ENCODE assay signal across 19 cellular contexts in the genomic region with DNA sequence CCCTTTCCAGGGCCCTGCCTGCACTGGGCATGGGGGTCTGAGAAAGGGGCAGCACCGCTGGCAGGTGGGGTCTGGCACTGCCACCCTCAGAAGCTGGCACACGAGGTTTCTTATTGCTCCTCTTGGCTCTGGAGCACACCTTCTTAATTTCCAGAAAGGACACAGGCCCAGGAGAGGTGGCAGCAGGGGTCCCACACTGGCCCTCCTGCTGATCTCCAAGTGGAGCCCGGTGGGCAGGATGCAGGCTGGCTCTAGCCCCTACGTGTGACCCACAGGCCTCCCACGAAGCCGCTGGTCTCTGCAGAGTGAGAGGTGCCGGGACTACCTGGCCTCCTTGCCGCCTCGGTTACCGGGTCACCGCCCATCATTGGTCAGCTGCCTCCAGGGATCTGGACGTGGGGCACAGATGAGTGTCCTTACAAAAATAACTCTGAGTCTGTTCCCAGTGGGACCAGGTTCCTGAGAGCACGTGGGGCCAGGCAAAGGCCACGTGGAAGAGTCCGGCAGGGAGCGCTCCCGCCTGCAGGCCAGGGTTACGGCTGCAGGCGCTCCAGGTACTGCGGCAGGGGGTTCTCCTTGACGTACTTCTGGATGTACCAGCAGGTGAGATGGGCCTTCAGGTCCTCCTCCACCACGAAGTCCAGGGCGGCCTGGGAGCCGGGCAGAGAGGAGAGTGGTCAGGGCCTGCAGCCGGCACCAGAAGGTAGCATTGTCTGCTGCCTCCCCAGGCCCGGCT.
"Had no signal": no experiment of that assay in that cellular context is flagged by ENCODE, and none has a peak within 500 bp of the region (broad histone marks: within the 10 kb centered on the region; RNA-seq: fewer than 3 reads in every experiment).

No MANE protein-coding gene starts in this region.

- ATAC-seq: left colon; naive thymus-derived CD4-positive, alpha-beta T cell had no signal

- H3K4me3 ChIP-seq: coronary artery, esophagus muscularis mucosa, lung, neural progenitor cell, tibial nerve, uterus had no signal

- H3K9ac ChIP-seq: neural progenitor cell had no signal

- H3K9me3 ChIP-seq: esophagus muscularis mucosa, tibial nerve, uterus had no signal

- H3K36me3 ChIP-seq: neural progenitor cell, uterus had no signal

- H3K27ac ChIP-seq: coronary artery, esophagus muscularis mucosa, neural progenitor cell, tibial nerve, uterus had no signal

- DNase-seq: activated CD4-positive, alpha-beta memory T cell treated with anti-CD3 and anti-CD28 coated beads for 36 hours; activated CD4-positive, alpha-beta T cell treated with anti-CD3 and anti-CD28 coated beads for 4 hours; activated CD4-positive, CD25-positive, alpha-beta regulatory T cell; activated naive CD4-positive, alpha-beta T cell treated with anti-CD3 and anti-CD28 coated beads for 36 hours; activated naive CD8-positive, alpha-beta T cell treated with anti-CD3 and anti-CD28 coated beads, Interleukin-2, amount 10 ng/mL, durations not matched to agents 7 days and 5 days; activated T-cell treated with anti-CD3 and anti-CD28 coated beads, Interleukin-2, amount 50 U/mL, for 48 hours; amygdala; cerebellar nuclear complex; left colon; naive thymus-derived CD4-positive, alpha-beta T cell; retina; stimulated activated CD4-positive, alpha-beta T cell treated with anti-CD3 and anti-CD28 coated beads, Interleukin-1b, Interleukin-23, amount 100 ng/mL, for 48 hours; T-helper 1 cell; uterus had no signal

- H3K4me1 ChIP-seq: uterus had no signal

- H3K27me3 ChIP-seq: esophagus muscularis mucosa, neural progenitor cell, tibial nerve, uterus had no signal
